Comparison of ENCODE assay signal across 11 cellular contexts in genomic region chr9:87601595-87601994, GRCh38.
"Had no signal": no experiment of that assay in that cellular context is flagged by ENCODE, and none has a peak within 500 bp of the region (broad histone marks: within the 10 kb centered on the region; RNA-seq: fewer than 3 reads in every experiment).

No MANE protein-coding gene starts in this region.

- DNase-seq: activated CD4-positive, alpha-beta T cell treated with anti-CD3 and anti-CD28 coated beads, Interleukin-2, amount 10 ng/mL, durations not matched to agents 7 days and 5 days; activated CD4-positive, CD25-positive, alpha-beta regulatory T cell; activated CD8-positive, alpha-beta memory T cell treated with anti-CD3 and anti-CD28 coated beads for 24 hours; activated naive CD4-positive, alpha-beta T cell treated with Interleukin-2 at 50 U/mL for 16 hours; caudate nucleus; effector memory CD8-positive, alpha-beta T cell; erythroblast; mammary epithelial cell; T-helper 17 cell had no signal

- H3K27me3 ChIP-seq: pancreas had no signal

- FAIRE-seq: pancreas had no signal

- H3K9me3 ChIP-seq: pancreas had no signal

- H3K4me3 ChIP-seq: pancreas, smooth muscle cell had no signal
